Comparison of ENCODE assay signal across 10 cellular contexts in the genomic region with DNA sequence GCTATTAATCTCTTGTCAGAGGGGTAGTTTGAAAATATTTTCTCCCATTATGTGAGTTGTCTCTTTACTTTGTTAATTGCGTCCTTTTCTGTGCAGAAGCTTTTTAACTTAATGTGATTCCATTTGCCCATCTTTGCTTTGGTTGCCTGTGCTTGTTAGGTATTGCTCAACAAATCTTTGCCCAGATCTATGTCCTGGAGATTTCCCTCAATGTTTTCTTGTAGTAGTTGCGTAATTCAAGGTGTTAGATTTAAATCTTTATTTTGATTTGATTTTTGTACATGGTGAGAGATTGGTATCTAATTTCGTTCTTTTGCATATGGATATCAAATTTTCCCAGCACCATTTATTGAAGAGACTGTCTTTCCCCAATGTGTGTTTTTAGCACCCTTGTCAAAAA.
"Had no signal": no experiment of that assay in that cellular context is flagged by ENCODE, and none has a peak within 500 bp of the region (broad histone marks: within the 10 kb centered on the region; RNA-seq: fewer than 3 reads in every experiment).

No MANE protein-coding gene starts in this region.

- ATAC-seq: GM23338, HCT116 had no signal

- H3K27ac ChIP-seq: GM23248 had no signal

- H3K36me3 ChIP-seq: HAP-1 had no signal

- H3K9ac ChIP-seq: GM23248 had no signal

- DNase-seq: GM23248, GOT3, H7, H9, HCEC 1CT, HFFc6 had no signal

- H2AFZ ChIP-seq: GM23248, GM23338 had no signal

- H3K4me3 ChIP-seq: GM23248, GM23338, HAP-1 had no signal

- H3K9me3 ChIP-seq: HAP-1 had no signal

- H3K4me2 ChIP-seq: GM23338 had no signal

- H3K4me1 ChIP-seq: HAP-1 had no signal

- FAIRE-seq: H54 had no signal
